In the genomic region with DNA sequence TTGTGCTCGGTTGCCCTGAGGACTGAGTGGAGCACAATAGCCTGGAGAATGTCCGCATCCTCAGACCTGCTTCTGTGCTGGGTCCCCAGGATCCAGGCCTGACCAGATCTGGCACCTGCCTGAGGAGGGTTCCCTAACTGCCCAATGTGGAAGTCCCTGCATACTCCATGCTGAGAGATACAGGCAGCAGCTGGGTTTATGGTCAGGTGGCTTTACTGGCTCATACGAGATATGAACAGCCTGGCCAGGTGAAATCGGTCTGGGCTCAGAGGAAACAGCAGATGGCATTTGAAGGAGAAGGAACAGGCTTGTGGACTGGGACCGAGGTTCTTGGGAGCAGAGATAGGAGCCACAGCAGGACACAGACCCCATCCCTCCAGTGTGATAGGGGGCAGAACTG, we compare ENCODE assay signal across 23 cellular contexts.
"Had no signal": no experiment of that assay in that cellular context is flagged by ENCODE, and none has a peak within 500 bp of the region (broad histone marks: within the 10 kb centered on the region; RNA-seq: fewer than 3 reads in every experiment).

No MANE protein-coding gene starts in this region.

- H3K27ac ChIP-seq: coronary artery, parathyroid adenoma, suprapubic skin, transverse colon, vagina had no signal

- H3K36me3 ChIP-seq: suprapubic skin, transverse colon, vagina had no signal

- H3K9me3 ChIP-seq: mucosa of descending colon, suprapubic skin, transverse colon, vagina had no signal

- H2AFZ ChIP-seq: parathyroid adenoma had no signal

- H3K27ac Mint-ChIP-seq: memory B cell; mesothelial cell of epicardium; naive B cell; natural killer cell treated with Interleukin-12 subunit alpha and Interleukin-12 subunit beta and Interleukin-15 and Interleukin-18, amount 100 ng/mL, for 72 hours; progenitor cell of endocrine pancreas; stimulated activated naive CD8-positive, alpha-beta T cell treated with anti-CD3 and anti-CD28 coated beads, Interleukin-15, amount 100 ng/mL, for 72 hours had no signal

- H3K9me3 Mint-ChIP-seq: memory B cell; mesothelial cell of epicardium; naive B cell; natural killer cell treated with Interleukin-12 subunit alpha and Interleukin-12 subunit beta and Interleukin-15 and Interleukin-18, amount 100 ng/mL, for 72 hours; neural crest cell; stimulated activated naive CD8-positive, alpha-beta T cell treated with anti-CD3 and anti-CD28 coated beads, Interleukin-15, amount 100 ng/mL, for 72 hours had no signal

- H3K4me3 Mint-ChIP-seq: memory B cell; mesothelial cell of epicardium; natural killer cell treated with Interleukin-12 subunit alpha and Interleukin-12 subunit beta and Interleukin-15 and Interleukin-18, amount 100 ng/mL, for 72 hours; neural crest cell; stimulated activated naive CD8-positive, alpha-beta T cell treated with anti-CD3 and anti-CD28 coated beads, Interleukin-15, amount 100 ng/mL, for 72 hours had no signal

- H3K4me1 Mint-ChIP-seq: memory B cell had no signal

- H3K27me3 ChIP-seq: suprapubic skin, transverse colon, vagina had no signal

- H3K4me3 ChIP-seq: coronary artery, lung, mucosa of descending colon, smooth muscle cell, suprapubic skin, transverse colon, vagina had no signal

- H3K36me3 Mint-ChIP-seq: memory B cell; mesothelial cell of epicardium; naive B cell; natural killer cell treated with Interleukin-12 subunit alpha and Interleukin-12 subunit beta and Interleukin-15 and Interleukin-18, amount 100 ng/mL, for 72 hours had no signal

- H3K9ac ChIP-seq: parathyroid adenoma had no signal

- DNase-seq: dermis blood vessel endothelial cell; effector memory CD4-positive, alpha-beta T cell; erythroblast; mucosa of descending colon; naive B cell; stimulated activated CD4-positive, alpha-beta T cell treated with anti-CD3 and anti-CD28 coated beads, Interleukin-12 subunit alpha, Interleukin-12 subunit beta, amount 100 ng/mL, for 4 hours; stimulated activated CD4-positive, alpha-beta T cell treated with anti-CD3 and anti-CD28 coated beads, Interleukin-1b, Interleukin-23, amount 100 ng/mL, for 48 hours; stimulated activated CD4-positive, alpha-beta T cell treated with anti-CD3 and anti-CD28 coated beads, Interleukin-4, amount 100 ng/mL, for 1 hour; stimulated activated CD8-positive, alpha-beta memory T cell treated with anti-CD3 and anti-CD28 coated beads, Interleukin-4, amount 100 ng/mL, for 48 hours; stimulated activated naive CD4-positive, alpha-beta T cell; stimulated activated naive CD8-positive, alpha-beta T cell treated with anti-CD3 and anti-CD28 coated beads, Interleukin-15, amount 100 ng/mL, for 72 hours; transverse colon had no signal

- H3K4me2 ChIP-seq: smooth muscle cell had no signal
